ENCODE assay signal across 19 cellular contexts in genomic region chr17:72697602-72698146, GRCh38.
A peak's percentile ranks its signal among the peaks of the same experiment; 100 is the strongest.
DNase-seq lines count a peak whose midpoint lies in the region; ATAC-seq and TF ChIP-seq lines count a peak whose summit lies in the region.
"Had no signal": no experiment of that assay in that cellular context is flagged by ENCODE, and none has a peak within 500 bp of the region (broad histone marks: within the 10 kb centered on the region; RNA-seq: fewer than 3 reads in every experiment).

No MANE protein-coding gene starts in this region.

- DNase-seq in Daoy (ENCODE audit: low read depth), result peak; percentile 45
- no peak for DNase-seq in Panc1 (ENCODE audit: low read depth, low spot score)
- peak in 37 of 42 donors; percentile 13 to 84 (median 56) for DNase-seq in head of caudate nucleus
- peak; percentile 34 for DNase-seq in posterior vena cava (ENCODE audit: low spot score)
- DNase-seq in glutamatergic neuron, result no peak
- DNase-seq in NCI-H446 (lab: John Stamatoyannopoulos, UW), result no peak
- DNase-seq: AML-193, aorta, GOT3, heart left ventricle, Kasumi-1, NCI-H187 treated with DMSO at 0.1 percent for 48 hours, NCI-H524 treated with DMSO at 0.1 percent for 48 hours, T-helper 17 cell had no signal

- H3K4me1 ChIP-seq in Panc1 (ENCODE audit: control insufficient read depth, insufficient read depth, low read length), result peaks cover 53% of the 10 kb centered on the region
- H3K4me1 ChIP-seq: heart left ventricle, prostate gland had no signal

- H3K27me3 Mint-ChIP-seq in glutamatergic neuron (ENCODE audit: unreplicated experiment), result peaks cover 5% of the 10 kb centered on the region
- H3K27me3 Mint-ChIP-seq: dendritic cell treated with granulocyte-macrophage colony-stimulating factor and Interleukin-4, amounts not matched to agents 40 ng/mL and 50 ng/mL, for 4 days; T-helper 17 cell had no signal

- peaks cover 9% of the 10 kb centered on the region for H3K36me3 Mint-ChIP-seq in glutamatergic neuron (ENCODE audit: unreplicated experiment)
- H3K36me3 Mint-ChIP-seq: WTC11 had no signal

- intact Hi-C loops in Panc1 (cut with micrococcal nuclease; ENCODE audit: unreplicated experiment), result no loop called here
- intact Hi-C loops in head of caudate nucleus (cut with DNase I), result no loop called here
- intact Hi-C loops in posterior vena cava (cut with DNase I), result no loop called here

- H3K27ac ChIP-seq in Panc1 (ENCODE audit: low read length), result peak overlapping the region; percentile 96
- H3K27ac ChIP-seq: heart left ventricle, prostate gland had no signal

- no peak overlapping the region for H3K27ac Mint-ChIP-seq in glutamatergic neuron (ENCODE audit: unreplicated experiment)
- H3K27ac Mint-ChIP-seq: dendritic cell treated with granulocyte-macrophage colony-stimulating factor and Interleukin-4, amounts not matched to agents 40 ng/mL and 50 ng/mL, for 4 days; T-helper 17 cell; WTC11 had no signal

- TF ChIP-seq CTCF in Panc1 (IDR thresholded peaks at IDR 0.05), result no peak
- TF ChIP-seq CTCF in glutamatergic neuron (IDR thresholded peaks at IDR 0.05; ENCODE audit: partially characterized antibody, unreplicated experiment), result no peak

- POLR2A ChIA-PET in Panc1 (lab: Charles Lee), result interaction anchor here (0.6 to 1.4 kb wide), 3 partner anchors 11 to 609 kb away, joined by 3 to 5 read pairs (median 4); no protein-coding TSS in a partner anchor

- peaks cover 2% of the 10 kb centered on the region for H3K9me3 Mint-ChIP-seq in glutamatergic neuron (ENCODE audit: unreplicated experiment)
- H3K9me3 Mint-ChIP-seq: dendritic cell treated with granulocyte-macrophage colony-stimulating factor and Interleukin-4, amounts not matched to agents 40 ng/mL and 50 ng/mL, for 4 days had no signal

- peak overlapping the region in 1 of 2 experiments; percentile 10; a peak in 1 of 4 replicates for H3K4me3 ChIP-seq in Panc1 (ENCODE audit: low read depth in 2 of 2, low read length in 2 of 2)
- H3K4me3 ChIP-seq: heart left ventricle, prostate gland had no signal

- H3K4me3 Mint-ChIP-seq in glutamatergic neuron (ENCODE audit: unreplicated experiment), result no peak overlapping the region
- H3K4me3 Mint-ChIP-seq: dendritic cell treated with granulocyte-macrophage colony-stimulating factor and Interleukin-4, amounts not matched to agents 40 ng/mL and 50 ng/mL, for 4 days; T-helper 17 cell; WTC11 had no signal

- H3K27me3 ChIP-seq in Panc1 (ENCODE audit: control insufficient read depth, insufficient read depth, low read length), result no peaks in the 10 kb centered on the region
- H3K27me3 ChIP-seq: heart left ventricle had no signal

- H3K4me1 Mint-ChIP-seq in glutamatergic neuron (ENCODE audit: low read depth, unreplicated experiment), result no peaks in the 10 kb centered on the region
- H3K4me1 Mint-ChIP-seq: WTC11 had no signal

- no peaks in the 10 kb centered on the region for H3K9me3 ChIP-seq in Panc1 (ENCODE audit: control insufficient read depth, insufficient read depth, low read depth, low read length)
- H3K9me3 ChIP-seq: heart left ventricle, prostate gland had no signal

- CTCF ChIA-PET in Panc1 (lab: Charles Lee), result interaction anchor here (0.5 to 1.9 kb wide), 12 partner anchors 10 to 746 kb away, joined by 3 to 13 read pairs (median 4); no protein-coding TSS in a partner anchor

- in situ Hi-C loops in Panc1 (cut with HindIII; ENCODE audit: low pct_unique_long_range_greater_than_20kb, low sequenced_read_pairs), result no loop called here

- BruUV-seq in Panc1 (replicated peaks; lab: Mats Ljungman, UMichigan), result no TSS peak

- ATAC-seq in Panc1 (peak; percentile 71), GM18520 (IDR thresholded peaks at IDR 0.05; ENCODE audit: unreplicated experiment) (no peak), GM21447 (IDR thresholded peaks at IDR 0.05; ENCODE audit: unreplicated experiment) (no peak)
- ATAC-seq: heart left ventricle, T-helper 17 cell, WTC11 had no signal

- H3K36me3 ChIP-seq in Panc1 (ENCODE audit: control insufficient read depth, insufficient read depth, low read length), result no peaks in the 10 kb centered on the region
- H3K36me3 ChIP-seq: heart left ventricle, prostate gland had no signal

Comparison
In these comparisons a context has a peak if more than half of its experiments do, and no peak if none do; other contexts are left out.
1. DNase-seq: peak in Daoy (single experiment), head of caudate nucleus (37 of 42) and posterior vena cava (single experiment); none in Panc1 (single experiment), glutamatergic neuron (single experiment) and NCI-H446 (0 of 2).